In genomic region chrX:154125356-154126040, GRCh38 we compare ENCODE assay signal across 1 cellular context.
TF ChIP-seq lines count a peak whose summit lies in the region.

No MANE protein-coding gene starts in this region.

TF ChIP-seq in GM23338, 12 proteins besides CTCF, POLR2A, EP300 and RAD21:
- no peak for TF ChIP-seq ETS1 (IDR thresholded peaks at IDR 0.05)
- no peak for TF ChIP-seq STAT1 (IDR thresholded peaks at IDR 0.05; ENCODE audit: unreplicated experiment)
- TF ChIP-seq ZNF331 (CRISPR knock-in tag; IDR thresholded peaks at IDR 0.05; ENCODE audit: low read depth): no peak
- TF ChIP-seq EZH2phosphoT487 (IDR thresholded peaks at IDR 0.05; ENCODE audit: unreplicated experiment): no peak
- no peak for TF ChIP-seq ZNF114 (CRISPR knock-in tag; IDR thresholded peaks at IDR 0.05)
- no peak for TF ChIP-seq REST (IDR thresholded peaks at IDR 0.05; ENCODE audit: unreplicated experiment)
- no peak for TF ChIP-seq ZNF462 (CRISPR knock-in tag; IDR thresholded peaks at IDR 0.05)
- TF ChIP-seq JUNB (IDR thresholded peaks at IDR 0.05; ENCODE audit: unreplicated experiment): no peak
- TF ChIP-seq NANOG (IDR thresholded peaks at IDR 0.05; ENCODE audit: borderline replicate concordance): no peak
- no peak for TF ChIP-seq EZH2 (IDR thresholded peaks at IDR 0.05; ENCODE audit: low read depth, unreplicated experiment)
- TF ChIP-seq CREB1 (CRISPR knock-in tag; IDR thresholded peaks at IDR 0.05; ENCODE audit: low read depth): no peak
- TF ChIP-seq POLR2AphosphoS5 (IDR thresholded peaks at IDR 0.05; ENCODE audit: low read depth): no peak
